20 cellular contexts compared by ENCODE assay signal in the genomic region with DNA sequence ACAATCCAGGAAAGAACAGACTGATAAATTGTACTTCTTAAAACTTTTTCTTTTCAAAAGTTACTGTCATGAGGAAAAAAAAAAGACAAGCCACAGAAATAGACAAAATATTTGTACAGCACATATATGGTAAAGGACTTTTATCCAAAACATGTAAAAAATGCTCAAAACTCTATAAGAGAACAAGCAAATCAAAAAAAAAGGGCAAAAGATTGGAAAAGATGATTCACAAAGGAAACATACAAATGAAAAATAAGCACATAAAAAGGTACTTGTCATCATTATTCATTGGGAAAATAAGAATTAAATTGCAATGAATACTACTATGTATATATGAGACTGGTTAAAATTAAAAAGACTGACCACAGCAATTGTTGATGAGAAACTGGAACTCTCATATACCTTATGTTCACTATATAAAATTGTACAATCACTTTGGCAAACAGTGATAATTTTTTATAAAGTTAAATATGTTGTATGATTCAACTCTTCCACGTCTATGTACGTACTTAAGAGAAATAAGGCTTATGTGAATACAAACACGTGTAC.
"Had no signal": no experiment of that assay in that cellular context is flagged by ENCODE, and none has a peak within 500 bp of the region (broad histone marks: within the 10 kb centered on the region; RNA-seq: fewer than 3 reads in every experiment).

No MANE protein-coding gene starts in this region.

- H3K4me3 ChIP-seq: cardiac muscle cell, dorsolateral prefrontal cortex, heart right ventricle, left ventricle myocardium inferior, tibial nerve had no signal

- ATAC-seq: activated T-cell treated with anti-CD3 and anti-CD28 coated beads, Interleukin-2, amount 50 U/mL, for 72 hours; heart right ventricle; stimulated activated naive CD8-positive, alpha-beta T cell treated with anti-CD3 and anti-CD28 coated beads, Interleukin-15, Interleukin-2, amounts not matched to agents 100 U/mL and 50 U/mL, for 24 hours had no signal

- H3K9me3 Mint-ChIP-seq: activated T-cell treated with anti-CD3 and anti-CD28 coated beads, Interleukin-2, amount 50 U/mL, for 72 hours; nephron progenitor cell had no signal

- H3K27ac ChIP-seq: cardiac muscle cell, dorsolateral prefrontal cortex, epithelial cell of prostate, heart right ventricle, left ventricle myocardium inferior, tibial nerve, VCaP had no signal

- H3K9me3 ChIP-seq: left ventricle myocardium inferior, tibial nerve had no signal

- H3K4me1 Mint-ChIP-seq: nephron progenitor cell had no signal

- H3K27ac Mint-ChIP-seq: activated T-cell treated with anti-CD3 and anti-CD28 coated beads, Interleukin-2, amount 50 U/mL, for 72 hours; nephron progenitor cell had no signal

- DNase-seq: activated CD4-positive, alpha-beta T cell treated with anti-CD3 and anti-CD28 coated beads, Interleukin-2, amount 50 U/mL, for 1 hour; activated CD4-positive, CD25-positive, alpha-beta regulatory T cell treated with anti-CD3 and anti-CD28 coated beads, Interleukin-2, amount 50 U/mL, for 72 hours; activated CD8-positive, alpha-beta memory T cell treated with anti-CD3 and anti-CD28 coated beads for 24 hours; activated CD8-positive, alpha-beta memory T cell treated with anti-CD3 and anti-CD28 coated beads, Interleukin-2, amount 50 U/mL, for 48 hours; activated effector memory CD4-positive, alpha-beta T cell treated with anti-CD3 and anti-CD28 coated beads, Interleukin-2, amount 50 U/mL, for 16 hours; activated naive CD4-positive, alpha-beta T cell treated with anti-CD3 and anti-CD28 coated beads, Interleukin-2, amount 50 U/mL, for 16 hours; activated T-cell treated with anti-CD3 and anti-CD28 coated beads, Interleukin-2, amount 50 U/mL, for 72 hours; dorsolateral prefrontal cortex; heart right ventricle; kidney glomerular epithelial cell; left ventricle myocardium inferior; nephron progenitor cell; nucleus accumbens; stimulated activated CD4-positive, alpha-beta T cell treated with anti-CD3 and anti-CD28 coated beads, Interleukin-2, amount 100 ng/mL, for 24 hours; stimulated activated naive CD8-positive, alpha-beta T cell treated with anti-CD3 and anti-CD28 coated beads, Interleukin-15, Interleukin-2, amounts not matched to agents 100 U/mL and 50 U/mL, for 24 hours; T-helper 2 cell had no signal

- H3K4me1 ChIP-seq: heart right ventricle, left ventricle myocardium inferior, tibial nerve had no signal

- H3K27me3 ChIP-seq: cardiac muscle cell, dorsolateral prefrontal cortex, heart right ventricle, tibial nerve had no signal

- H3K36me3 ChIP-seq: cardiac muscle cell, heart right ventricle, left ventricle myocardium inferior, tibial nerve had no signal

- H3K4me3 Mint-ChIP-seq: activated T-cell treated with anti-CD3 and anti-CD28 coated beads, Interleukin-2, amount 50 U/mL, for 72 hours; nephron progenitor cell had no signal
